9 cellular contexts compared by ENCODE assay signal in the genomic region with DNA sequence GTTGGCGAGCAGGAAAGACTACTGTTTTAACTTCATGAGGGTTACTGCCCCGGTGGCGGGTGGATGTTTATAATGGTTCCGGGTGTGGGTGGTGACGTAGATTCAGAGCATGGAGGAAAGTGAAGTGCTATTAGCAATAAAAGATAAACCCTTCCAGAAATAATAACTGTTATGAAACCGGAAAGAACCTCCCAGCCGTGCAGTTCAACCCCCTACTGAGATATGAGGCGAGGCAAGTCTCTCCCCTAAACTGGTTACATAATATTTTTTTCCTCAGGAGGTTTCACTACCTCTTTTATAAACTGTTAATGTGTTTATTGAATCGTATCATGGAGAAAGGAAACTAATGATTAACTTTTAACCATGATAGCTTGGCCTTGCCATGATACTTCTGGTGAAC. TPM values are rescaled to one million over a fixed set of nuclear protein-coding genes. Genes with fewer than 3 reads are reported as not detected.
DNase-seq lines count a peak whose midpoint lies in the region; ATAC-seq and TF ChIP-seq lines count a peak whose summit lies in the region.
"Had no signal": no experiment of that assay in that cellular context is flagged by ENCODE, and none has a peak within 500 bp of the region (broad histone marks: within the 10 kb centered on the region; RNA-seq: fewer than 3 reads in every experiment).

No MANE protein-coding gene starts in this region.

- no peak for TF ChIP-seq POLR2A in testis (IDR thresholded peaks at IDR 0.05)

- ATAC-seq in activated naive CD8-positive, alpha-beta T cell treated with anti-CD3 and anti-CD28 coated beads, Interleukin-2, amount 50 U/mL, for 24 hours = no peak
- peak; percentile 88 for ATAC-seq in HG03196 (IDR thresholded peaks at IDR 0.05; ENCODE audit: unreplicated experiment)
- ATAC-seq in upper lobe of right lung = peak; percentile 81
- no peak for ATAC-seq in foreskin keratinocyte

- peak; percentile 13 for DNase-seq in activated naive CD8-positive, alpha-beta T cell treated with anti-CD3 and anti-CD28 coated beads, Interleukin-2, amount 50 U/mL, for 24 hours
- no peak for DNase-seq in activated naive CD8-positive, alpha-beta T cell treated with anti-CD3 and anti-CD28 coated beads for 36 hours
- DNase-seq in colonic mucosa (peak; percentile 66), upper lobe of right lung (no peak), immature natural killer cell (no peak), foreskin keratinocyte (no peak), testis (no peak)

- no peaks in the 10 kb centered on the region for H3K9me3 ChIP-seq in colonic mucosa
- no peaks in the 10 kb centered on the region for H3K9me3 ChIP-seq in upper lobe of right lung
- no peaks in the 10 kb centered on the region for H3K9me3 ChIP-seq in testis

- peaks cover 5% of the 10 kb centered on the region for H3K4me1 ChIP-seq in colonic mucosa
- peaks cover 15% of the 10 kb centered on the region for H3K4me1 ChIP-seq in upper lobe of right lung
- no peaks in the 10 kb centered on the region for H3K4me1 ChIP-seq in foreskin keratinocyte
- no peaks in the 10 kb centered on the region for H3K4me1 ChIP-seq in testis

- H3K4me3 ChIP-seq in colonic mucosa = no peak overlapping the region
- no peak overlapping the region for H3K4me3 ChIP-seq in upper lobe of right lung
- H3K4me3 ChIP-seq in testis = no peak overlapping the region

- 66 to 67% methylated on average over 9 of the region's 9 CpGs for WGBS in testis, 2 donors

- TF ChIP-seq CTCF in colonic mucosa (IDR thresholded peaks at IDR 0.05) (no peak), upper lobe of right lung (IDR thresholded peaks at IDR 0.05) (no peak), foreskin keratinocyte (conservative IDR thresholded peaks at IDR 0.05) (no peak), testis (IDR thresholded peaks at IDR 0.05) (no peak)

- peaks cover 11% of the 10 kb centered on the region for H3K9me3 Mint-ChIP-seq in activated naive CD8-positive, alpha-beta T cell treated with anti-CD3 and anti-CD28 coated beads, Interleukin-2, amount 50 U/mL, for 24 hours
- peaks cover 11% of the 10 kb centered on the region for H3K9me3 Mint-ChIP-seq in activated naive CD8-positive, alpha-beta T cell treated with anti-CD3 and anti-CD28 coated beads for 36 hours
- H3K9me3 Mint-ChIP-seq in immature natural killer cell = peaks cover 0 to 5% (median 3%) of the 10 kb centered on the region in 6 donors

- H3K27ac ChIP-seq in colonic mucosa = no peak overlapping the region
- peak overlapping the region; percentile 4 for H3K27ac ChIP-seq in upper lobe of right lung
- no peak overlapping the region for H3K27ac ChIP-seq in foreskin keratinocyte
- no peak overlapping the region for H3K27ac ChIP-seq in testis
- H3K27ac ChIP-seq: epithelial cell of prostate had no signal

- peak overlapping the region; percentile 5 for H3K27ac Mint-ChIP-seq in activated naive CD8-positive, alpha-beta T cell treated with anti-CD3 and anti-CD28 coated beads, Interleukin-2, amount 50 U/mL, for 24 hours
- H3K27ac Mint-ChIP-seq in activated naive CD8-positive, alpha-beta T cell treated with anti-CD3 and anti-CD28 coated beads for 36 hours = no peak overlapping the region
- peak overlapping the region in 2 of 6 donors; percentile 5 to 45 for H3K27ac Mint-ChIP-seq in immature natural killer cell

- no peak overlapping the region for H3K9ac ChIP-seq in colonic mucosa (ENCODE audit: low read depth in 2 of 2, low read length in 2 of 2)

- H3K27me3 Mint-ChIP-seq in activated naive CD8-positive, alpha-beta T cell treated with anti-CD3 and anti-CD28 coated beads, Interleukin-2, amount 50 U/mL, for 24 hours = peaks cover 2% of the 10 kb centered on the region
- H3K27me3 Mint-ChIP-seq in activated naive CD8-positive, alpha-beta T cell treated with anti-CD3 and anti-CD28 coated beads for 36 hours = no peaks in the 10 kb centered on the region
- H3K27me3 Mint-ChIP-seq in immature natural killer cell (ENCODE audit: low read depth in 3 of 3) = peaks cover 0 to 6% (median 6%) of the 10 kb centered on the region in 3 donors

- H3K36me3 ChIP-seq in colonic mucosa (no peaks in the 10 kb centered on the region), upper lobe of right lung (no peaks in the 10 kb centered on the region), testis (ENCODE audit: low read depth, missing control alignments) (no peaks in the 10 kb centered on the region)

- H3K36me3 Mint-ChIP-seq in activated naive CD8-positive, alpha-beta T cell treated with anti-CD3 and anti-CD28 coated beads, Interleukin-2, amount 50 U/mL, for 24 hours (ENCODE audit: low read depth) = peaks cover 7% of the 10 kb centered on the region
- H3K36me3 Mint-ChIP-seq in activated naive CD8-positive, alpha-beta T cell treated with anti-CD3 and anti-CD28 coated beads for 36 hours = peaks cover 6% of the 10 kb centered on the region
- peaks cover 3 to 4% (median 4%) of the 10 kb centered on the region in 3 donors for H3K36me3 Mint-ChIP-seq in immature natural killer cell

- no peak overlapping the region for H3K4me3 Mint-ChIP-seq in activated naive CD8-positive, alpha-beta T cell treated with anti-CD3 and anti-CD28 coated beads, Interleukin-2, amount 50 U/mL, for 24 hours
- H3K4me3 Mint-ChIP-seq in activated naive CD8-positive, alpha-beta T cell treated with anti-CD3 and anti-CD28 coated beads for 36 hours = no peak overlapping the region
- H3K4me3 Mint-ChIP-seq in immature natural killer cell = no peak overlapping the region

- peaks cover 32% of the 10 kb centered on the region for H3K4me1 Mint-ChIP-seq in activated naive CD8-positive, alpha-beta T cell treated with anti-CD3 and anti-CD28 coated beads, Interleukin-2, amount 50 U/mL, for 24 hours
- peaks cover 9% of the 10 kb centered on the region for H3K4me1 Mint-ChIP-seq in activated naive CD8-positive, alpha-beta T cell treated with anti-CD3 and anti-CD28 coated beads for 36 hours
- H3K4me1 Mint-ChIP-seq in immature natural killer cell = peaks cover 27 to 31% of the 10 kb centered on the region in 2 donors

- intact Hi-C loops in colonic mucosa (cut with DNase I) = no loop called here
- intact Hi-C loops in upper lobe of right lung (cut with DNase I) = no loop called here
- intact Hi-C loops in testis (cut with DNase I; ENCODE audit: low total_unique reads) = no loop called here

- no peaks in the 10 kb centered on the region for H3K27me3 ChIP-seq in colonic mucosa
- no peaks in the 10 kb centered on the region for H3K27me3 ChIP-seq in upper lobe of right lung
- H3K27me3 ChIP-seq in foreskin keratinocyte = no peaks in the 10 kb centered on the region
- H3K27me3 ChIP-seq in testis = no peaks in the 10 kb centered on the region

RNA-seq across cellular contexts. Expression of a gene that starts 33.9 kb away (rescaled TPM):
- total RNA-seq in activated naive CD8-positive, alpha-beta T cell treated with anti-CD3 and anti-CD28 coated beads for 36 hours = 10 to 100 TPM; 41.8 to 45.1 TPM
- total RNA-seq in colonic mucosa (10 to 100 TPM; 20.7 to 30.3 TPM), upper lobe of right lung (36.7 TPM), foreskin keratinocyte (18.0 and 18.7 TPM in 2 replicates), testis (10 to 100 TPM; 29.4 to 35.0 TPM)
- polyA plus RNA-seq in immature natural killer cell (10 to 100 TPM; 19.1 to 38.1 (median 24.6) TPM), foreskin keratinocyte (8.4 and 8.6 TPM in 2 replicates), testis (ENCODE audit: insufficient read depth, low read depth, low replicate concordance) (14.3 TPM)

Comparison
In these comparisons a context has a peak if more than half of its experiments do, and no peak if none do; other contexts are left out.
1. DNase-seq: peak in activated naive CD8-positive, alpha-beta T cell treated with anti-CD3 and anti-CD28 coated beads, Interleukin-2, amount 50 U/mL, for 24 hours (single experiment) and colonic mucosa (single experiment); none in activated naive CD8-positive, alpha-beta T cell treated with anti-CD3 and anti-CD28 coated beads for 36 hours (single experiment), upper lobe of right lung (single experiment), immature natural killer cell (0 of 3), foreskin keratinocyte (0 of 2) and testis (single experiment).
2. ATAC-seq: peak in HG03196 (single experiment) and upper lobe of right lung (single experiment); none in activated naive CD8-positive, alpha-beta T cell treated with anti-CD3 and anti-CD28 coated beads, Interleukin-2, amount 50 U/mL, for 24 hours (single experiment) and foreskin keratinocyte (single experiment).